9 cellular contexts compared by ENCODE assay signal in genomic region chr15:84604804-84605203, GRCh38. TPM values are rescaled to one million over a fixed set of nuclear protein-coding genes. Genes with fewer than 3 reads are reported as not detected.
A peak's percentile ranks its signal among the peaks of the same experiment; 100 is the strongest.
DNase-seq lines count a peak whose midpoint lies in the region; ATAC-seq lines count a peak whose summit lies in the region.
"Had no signal": no experiment of that assay in that cellular context is flagged by ENCODE, and none has a peak within 500 bp of the region (broad histone marks: within the 10 kb centered on the region; RNA-seq: fewer than 3 reads in every experiment).

No MANE protein-coding gene starts in this region.

- H3K9me3 ChIP-seq in naive thymus-derived CD4-positive, alpha-beta T cell (ENCODE audit: control insufficient read depth in 2 of 3, low read length in 3 of 3), result no peaks in the 10 kb centered on the region

- no peaks in the 10 kb centered on the region for H3K27me3 ChIP-seq in naive thymus-derived CD4-positive, alpha-beta T cell (ENCODE audit: control insufficient read depth in 2 of 2, insufficient read depth in 2 of 2, low read length in 2 of 2)

- CTCF ChIA-PET in naive thymus-derived CD4-positive, alpha-beta T cell (lab: Charles Lee), result no interaction called here

- DNase-seq in activated effector memory CD4-positive, alpha-beta T cell treated with anti-CD3 and anti-CD28 coated beads, Interleukin-2, amount 50 U/mL, for 16 hours, result peak; percentile 87
- no peak for DNase-seq in activated effector memory CD4-positive, alpha-beta T cell treated with Interleukin-2 at 50 U/mL for 16 hours
- peak; percentile 66 to 68 for DNase-seq in activated T-cell treated with anti-CD3 and anti-CD28 coated beads, Interleukin-2, amount 50 U/mL, for 72 hours
- DNase-seq in naive thymus-derived CD4-positive, alpha-beta T cell, result no peak
- no peak for DNase-seq in stimulated activated naive B cell treated with anti-CD40 and anti-IgM and Interleukin-4, amounts not matched to agents 10 μg/mL and 1 μg/mL and 100 μg/mL, for 72 hours
- DNase-seq in NCI-H446 (lab: John Stamatoyannopoulos, UW), result no peak
- DNase-seq in NCI-H1694 (lab: John Stamatoyannopoulos, UW), result no peak
- DNase-seq: NCI-H1436 treated with DMSO at 0.1 percent for 48 hours had no signal

- peaks cover 0 to 49% (median 4%) of the 10 kb centered on the region in 3 experiments for H3K36me3 ChIP-seq in naive thymus-derived CD4-positive, alpha-beta T cell (ENCODE audit: control insufficient read depth in 2 of 3, insufficient read depth in 3 of 3, low read length in 3 of 3)

- intact Hi-C loops in naive thymus-derived CD4-positive, alpha-beta T cell (cut with micrococcal nuclease), result no loop called here

- H3K27me3 Mint-ChIP-seq in activated T-cell treated with anti-CD3 and anti-CD28 coated beads, Interleukin-2, amount 50 U/mL, for 72 hours (ENCODE audit: low read depth), result no peaks in the 10 kb centered on the region
- H3K27me3 Mint-ChIP-seq in naive thymus-derived CD4-positive, alpha-beta T cell, result no peaks in the 10 kb centered on the region
- H3K27me3 Mint-ChIP-seq in stimulated activated naive B cell treated with anti-CD40 and anti-IgM and Interleukin-4, amounts not matched to agents 10 μg/mL and 1 μg/mL and 100 μg/mL, for 72 hours, result no peaks in the 10 kb centered on the region

- peak overlapping the region; percentile 71 to 83 for H3K4me3 Mint-ChIP-seq in activated T-cell treated with anti-CD3 and anti-CD28 coated beads, Interleukin-2, amount 50 U/mL, for 72 hours
- peak overlapping the region in 2 of 10 donors; percentile 41 to 43 for H3K4me3 Mint-ChIP-seq in naive thymus-derived CD4-positive, alpha-beta T cell
- H3K4me3 Mint-ChIP-seq in stimulated activated naive B cell treated with anti-CD40 and anti-IgM and Interleukin-4, amounts not matched to agents 10 μg/mL and 1 μg/mL and 100 μg/mL, for 72 hours, result peak overlapping the region in 1 of 2 donors; percentile 73

- peak overlapping the region; percentile 93 for H3K27ac Mint-ChIP-seq in activated T-cell treated with anti-CD3 and anti-CD28 coated beads, Interleukin-2, amount 50 U/mL, for 72 hours
- peak overlapping the region in 3 of 9 donors; percentile 20 to 71 (median 48) for H3K27ac Mint-ChIP-seq in naive thymus-derived CD4-positive, alpha-beta T cell
- H3K27ac Mint-ChIP-seq in stimulated activated naive B cell treated with anti-CD40 and anti-IgM and Interleukin-4, amounts not matched to agents 10 μg/mL and 1 μg/mL and 100 μg/mL, for 72 hours, result peak overlapping the region; percentile 82

- peak overlapping the region; percentile 16 for H3K4me3 ChIP-seq in naive thymus-derived CD4-positive, alpha-beta T cell (ENCODE audit: low read length)

- H3K36me3 Mint-ChIP-seq in activated T-cell treated with anti-CD3 and anti-CD28 coated beads, Interleukin-2, amount 50 U/mL, for 72 hours (ENCODE audit: insufficient read depth in 2 of 2), result peaks cover 1 to 6% of the 10 kb centered on the region in 2 donors
- H3K36me3 Mint-ChIP-seq in naive thymus-derived CD4-positive, alpha-beta T cell, result peaks cover 6 to 38% (median 13%) of the 10 kb centered on the region in 5 donors
- H3K36me3 Mint-ChIP-seq in stimulated activated naive B cell treated with anti-CD40 and anti-IgM and Interleukin-4, amounts not matched to agents 10 μg/mL and 1 μg/mL and 100 μg/mL, for 72 hours, result peaks cover 13 to 42% of the 10 kb centered on the region in 2 donors

- POLR2A ChIA-PET in naive thymus-derived CD4-positive, alpha-beta T cell (lab: Charles Lee), result interaction anchor here (1.1 kb wide), 1 partner anchor 27 kb away, joined by 3 read pairs; no protein-coding TSS in a partner anchor

- H3K4me1 ChIP-seq in naive thymus-derived CD4-positive, alpha-beta T cell (ENCODE audit: control insufficient read depth in 2 of 2, insufficient read depth in 2 of 2, low read length in 2 of 2), result peaks cover 9 to 22% of the 10 kb centered on the region in 2 donors

- peak; percentile 5 to 16 for ATAC-seq in activated T-cell treated with anti-CD3 and anti-CD28 coated beads, Interleukin-2, amount 50 U/mL, for 72 hours (replicated peaks in 1 of 2)
- ATAC-seq in naive thymus-derived CD4-positive, alpha-beta T cell, result no peak
- ATAC-seq in stimulated activated naive B cell treated with anti-CD40 and anti-IgM and Interleukin-4, amounts not matched to agents 10 μg/mL and 1 μg/mL and 100 μg/mL, for 72 hours (replicated peaks), result no peak
- ATAC-seq in HG02571 (IDR thresholded peaks at IDR 0.05; ENCODE audit: unreplicated experiment), result no peak

- H3K27ac ChIP-seq in naive thymus-derived CD4-positive, alpha-beta T cell (ENCODE audit: low read depth, low read length), result no peak overlapping the region

- no peaks in the 10 kb centered on the region for H3K9me3 Mint-ChIP-seq in activated T-cell treated with anti-CD3 and anti-CD28 coated beads, Interleukin-2, amount 50 U/mL, for 72 hours
- H3K9me3 Mint-ChIP-seq in naive thymus-derived CD4-positive, alpha-beta T cell, result no peaks in the 10 kb centered on the region
- no peaks in the 10 kb centered on the region for H3K9me3 Mint-ChIP-seq in stimulated activated naive B cell treated with anti-CD40 and anti-IgM and Interleukin-4, amounts not matched to agents 10 μg/mL and 1 μg/mL and 100 μg/mL, for 72 hours

- peaks cover 64% of the 10 kb centered on the region for H3K4me1 Mint-ChIP-seq in activated T-cell treated with anti-CD3 and anti-CD28 coated beads, Interleukin-2, amount 50 U/mL, for 72 hours (ENCODE audit: low read depth)
- H3K4me1 Mint-ChIP-seq in naive thymus-derived CD4-positive, alpha-beta T cell, result peaks cover 34 to 70% (median 57%) of the 10 kb centered on the region in 7 donors
- peaks cover 34 to 56% of the 10 kb centered on the region in 2 donors for H3K4me1 Mint-ChIP-seq in stimulated activated naive B cell treated with anti-CD40 and anti-IgM and Interleukin-4, amounts not matched to agents 10 μg/mL and 1 μg/mL and 100 μg/mL, for 72 hours

RNA-seq across cellular contexts. Expression of gene ZSCAN2, which starts 4.0 kb away (rescaled TPM):
- 10 to 100 TPM in 1 of 2 donors, 1 to 10 TPM in 1; 9.8 to 12.6 TPM for total RNA-seq in activated T-cell treated with anti-CD3 and anti-CD28 coated beads, Interleukin-2, amount 50 U/mL, for 72 hours
- 10 to 100 TPM in 2 of 5 experiments, 1 to 10 TPM in 3; 4.8 to 13.0 (median 6.8) TPM for total RNA-seq in naive thymus-derived CD4-positive, alpha-beta T cell
- 10 to 100 TPM in 1 of 2 donors, 1 to 10 TPM in 1; 4.9 to 10.9 TPM for polyA plus RNA-seq in naive thymus-derived CD4-positive, alpha-beta T cell

RNA-seq across cellular contexts. Expression of gene WDR73, which starts 49.3 kb away (rescaled TPM):
- 10 to 100 TPM; 16.1 to 16.7 TPM for total RNA-seq in activated T-cell treated with anti-CD3 and anti-CD28 coated beads, Interleukin-2, amount 50 U/mL, for 72 hours
- 10 to 100 TPM; 26.8 to 47.7 (median 33.1) TPM for total RNA-seq in naive thymus-derived CD4-positive, alpha-beta T cell
- 10 to 100 TPM; 22.0 to 26.1 TPM for polyA plus RNA-seq in naive thymus-derived CD4-positive, alpha-beta T cell

RNA-seq across cellular contexts. Expression of gene NMB, which starts 53.2 kb away (rescaled TPM):
- 1 to 10 TPM; 3.6 to 4.0 TPM for total RNA-seq in activated T-cell treated with anti-CD3 and anti-CD28 coated beads, Interleukin-2, amount 50 U/mL, for 72 hours
- 1 to 10 TPM; 1.2 to 3.1 (median 2.9) TPM for total RNA-seq in naive thymus-derived CD4-positive, alpha-beta T cell
- polyA plus RNA-seq in naive thymus-derived CD4-positive, alpha-beta T cell, result 1 to 10 TPM; 4.2 to 5.2 TPM

Comparison
In these comparisons a context has a peak if more than half of its experiments do, and no peak if none do; other contexts are left out.
1. DNase-seq: peak in activated effector memory CD4-positive, alpha-beta T cell treated with anti-CD3 and anti-CD28 coated beads, Interleukin-2, amount 50 U/mL, for 16 hours (single experiment) and activated T-cell treated with anti-CD3 and anti-CD28 coated beads, Interleukin-2, amount 50 U/mL, for 72 hours (2 of 2); none in activated effector memory CD4-positive, alpha-beta T cell treated with Interleukin-2 at 50 U/mL for 16 hours (single experiment), naive thymus-derived CD4-positive, alpha-beta T cell (0 of 9), stimulated activated naive B cell treated with anti-CD40 and anti-IgM and Interleukin-4, amounts not matched to agents 10 μg/mL and 1 μg/mL and 100 μg/mL, for 72 hours (single experiment), NCI-H446 (0 of 2) and NCI-H1694 (single experiment).
2. ATAC-seq: peak in activated T-cell treated with anti-CD3 and anti-CD28 coated beads, Interleukin-2, amount 50 U/mL, for 72 hours (2 of 2); none in naive thymus-derived CD4-positive, alpha-beta T cell (single experiment), stimulated activated naive B cell treated with anti-CD40 and anti-IgM and Interleukin-4, amounts not matched to agents 10 μg/mL and 1 μg/mL and 100 μg/mL, for 72 hours (0 of 2) and HG02571 (single experiment).